Comparison of ENCODE assay signal across 8 cellular contexts in the genomic region with DNA sequence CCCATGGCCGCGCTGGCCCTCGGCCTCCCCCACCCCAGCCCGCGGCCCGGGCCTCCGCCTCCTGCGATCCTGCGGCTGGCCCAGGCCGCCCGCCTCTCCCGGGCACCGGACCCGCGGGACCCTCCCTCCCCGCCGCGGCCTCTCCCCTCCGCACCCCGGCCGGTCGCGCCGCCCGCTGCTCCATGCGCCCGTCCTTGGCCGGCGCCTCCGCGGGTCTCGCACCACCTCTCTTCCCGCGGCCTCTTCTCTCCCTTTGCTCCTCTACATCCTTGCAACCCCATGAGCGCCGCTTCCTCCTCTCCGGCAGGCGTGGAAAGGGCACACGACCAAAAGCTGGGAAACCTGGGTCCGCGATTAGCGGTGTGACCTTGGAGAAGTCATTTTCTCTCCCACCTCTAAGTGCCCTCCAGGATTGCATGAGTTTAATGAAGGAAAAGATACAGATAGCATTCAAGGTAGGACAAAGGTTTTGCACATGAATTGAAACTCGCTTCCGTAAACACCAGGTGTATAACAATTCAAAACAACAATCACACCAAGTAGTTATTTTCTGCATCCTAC. TPM values are rescaled to one million over a fixed set of nuclear protein-coding genes. Genes with fewer than 3 reads are reported as not detected.
DNase-seq lines count a peak whose midpoint lies in the region; ATAC-seq and TF ChIP-seq lines count a peak whose summit lies in the region.

No MANE protein-coding gene starts in this region.

- H3K27ac ChIP-seq in A673 (ENCODE audit: low read depth, low read length, poor library complexity, severe bottlenecking) (no peak overlapping the region), aorta (ENCODE audit: low read depth in 1 of 2, low read length in 2 of 2) (no peak overlapping the region)

- H3K27me3 Mint-ChIP-seq in activated T-cell treated with anti-CD3 and anti-CD28 coated beads, Interleukin-2, amount 50 U/mL, for 72 hours (ENCODE audit: low read depth) = no peaks in the 10 kb centered on the region
- H3K27me3 Mint-ChIP-seq in neural crest cell (ENCODE audit: low read depth) = peaks cover 2% of the 10 kb centered on the region

- intact Hi-C loops in A673 (cut with micrococcal nuclease; ENCODE audit: unreplicated experiment) = no loop called here
- intact Hi-C loops in aorta (cut with DNase I) = no loop called here

- peak overlapping the region; percentile 93 for H3K27ac Mint-ChIP-seq in activated T-cell treated with anti-CD3 and anti-CD28 coated beads, Interleukin-2, amount 50 U/mL, for 72 hours
- peak overlapping the region; percentile 93 for H3K27ac Mint-ChIP-seq in neural crest cell (ENCODE audit: unreplicated experiment)

- H3K36me3 ChIP-seq in A673 (ENCODE audit: insufficient read depth, low read length, poor library complexity, severe bottlenecking) (peaks cover 2% of the 10 kb centered on the region), aorta (ENCODE audit: control insufficient read depth in 1 of 2, insufficient read depth in 2 of 2, low read length in 1 of 2) (no peaks in the 10 kb centered on the region)

- H3K27me3 ChIP-seq in A673 (replicated peaks; ENCODE audit: insufficient read depth, low read depth, low read length, poor library complexity) = no peaks in the 10 kb centered on the region
- no peaks in the 10 kb centered on the region for H3K27me3 ChIP-seq in aorta (ENCODE audit: control insufficient read depth in 1 of 2, insufficient read depth in 2 of 2, low read length in 1 of 2)

- WGBS in aorta, 2 donors = 5 to 10% methylated on average over 23 to 44 of the region's 44 CpGs

- peak; percentile 71 for DNase-seq in A673 (ENCODE audit: low spot score)
- peak; percentile 71 for DNase-seq in NCI-H526 treated with DMSO at 0.1 percent for 48 hours (lab: John Stamatoyannopoulos, UW)
- DNase-seq in activated T-cell treated with anti-CD3 and anti-CD28 coated beads, Interleukin-2, amount 50 U/mL, for 72 hours = peak; percentile 36 to 48
- peak; percentile 61 for DNase-seq in fibroblast of pulmonary artery (ENCODE audit: low read depth)
- DNase-seq in neural crest cell (ENCODE audit: low read depth, low spot score) = no peak
- peak; percentile 71 to 85 for DNase-seq in aorta

- BruUV-seq in A673 (replicated peaks; lab: Mats Ljungman, UMichigan) = no TSS peak

- peaks cover 32% of the 10 kb centered on the region for H3K4me1 Mint-ChIP-seq in activated T-cell treated with anti-CD3 and anti-CD28 coated beads, Interleukin-2, amount 50 U/mL, for 72 hours (ENCODE audit: low read depth)
- peaks cover 16% of the 10 kb centered on the region for H3K4me1 Mint-ChIP-seq in neural crest cell

- CTCF ChIA-PET in A673 (lab: Charles Lee) = no interaction called here

- peak overlapping the region; percentile 93 to 98 for H3K4me3 Mint-ChIP-seq in activated T-cell treated with anti-CD3 and anti-CD28 coated beads, Interleukin-2, amount 50 U/mL, for 72 hours
- peak overlapping the region; percentile 94 for H3K4me3 Mint-ChIP-seq in neural crest cell

- TF ChIP-seq CTCF in A673 (conservative IDR thresholded peaks at IDR 0.05; ENCODE audit: low read depth, low read length) = no peak
- no peak for TF ChIP-seq CTCF in fibroblast of pulmonary artery (IDR thresholded peaks at IDR 0.05; ENCODE audit: low read length, missing control alignments)
- no peak for TF ChIP-seq CTCF in neural crest cell (conservative IDR thresholded peaks at IDR 0.05)

- peaks cover 5 to 12% of the 10 kb centered on the region in 2 donors for H3K36me3 Mint-ChIP-seq in activated T-cell treated with anti-CD3 and anti-CD28 coated beads, Interleukin-2, amount 50 U/mL, for 72 hours (ENCODE audit: insufficient read depth in 2 of 2)
- H3K36me3 Mint-ChIP-seq in neural crest cell (ENCODE audit: low read depth) = peaks cover 7% of the 10 kb centered on the region

- H3K4me1 ChIP-seq in A673 (ENCODE audit: insufficient read depth, low read length, poor library complexity, severe bottlenecking) (no peaks in the 10 kb centered on the region), aorta (ENCODE audit: control insufficient read depth in 1 of 2, insufficient read depth in 2 of 2, low read length in 2 of 2) (no peaks in the 10 kb centered on the region)

- POLR2A ChIA-PET in A673 (lab: Charles Lee; ENCODE audit: low non-redundant PET) = no interaction called here

- H3K9me3 ChIP-seq in A673 (ENCODE audit: low read depth, low read length, poor library complexity, severe bottlenecking) = no peaks in the 10 kb centered on the region
- H3K9me3 ChIP-seq in aorta (ENCODE audit: control insufficient read depth, low read length) = no peaks in the 10 kb centered on the region

- H3K4me3 ChIP-seq in A673 (ENCODE audit: low read depth, low read length, poor library complexity, severe bottlenecking) = peak overlapping the region; percentile 97
- peak overlapping the region; percentile 63 for H3K4me3 ChIP-seq in fibroblast of pulmonary artery (replicated peaks; ENCODE audit: low read depth, low read length)
- H3K4me3 ChIP-seq in aorta (ENCODE audit: low read length in 2 of 2) = peak overlapping the region; percentile 96 to 98

- peak; percentile 34 for ATAC-seq in GM18511 (IDR thresholded peaks at IDR 0.05; ENCODE audit: unreplicated experiment)
- peak; percentile 36 for ATAC-seq in HG03103 (IDR thresholded peaks at IDR 0.05; ENCODE audit: low read depth, unreplicated experiment)
- peak; percentile 63 to 67 for ATAC-seq in activated T-cell treated with anti-CD3 and anti-CD28 coated beads, Interleukin-2, amount 50 U/mL, for 72 hours (replicated peaks in 1 of 2)
- ATAC-seq in aorta (ENCODE audit: low FRiP score) = peak; percentile 67

- H3K9me3 Mint-ChIP-seq in activated T-cell treated with anti-CD3 and anti-CD28 coated beads, Interleukin-2, amount 50 U/mL, for 72 hours = no peaks in the 10 kb centered on the region
- no peaks in the 10 kb centered on the region for H3K9me3 Mint-ChIP-seq in neural crest cell

RNA-seq across cellular contexts. Expression of a gene that starts 0.4 kb away (rescaled TPM):
- total RNA-seq in A673 (2021) = 57.8 and 59.8 TPM in 2 replicates
- 10 to 100 TPM; 45.4 to 51.0 TPM for total RNA-seq in activated T-cell treated with anti-CD3 and anti-CD28 coated beads, Interleukin-2, amount 50 U/mL, for 72 hours
- total RNA-seq in neural crest cell = 43.1 and 44.6 TPM in 2 replicates
- total RNA-seq in aorta = 10 to 100 TPM; 41.2 to 49.7 TPM
- 10 to 100 TPM; 11.5 to 16.2 TPM for polyA plus RNA-seq in aorta
